ENCODE assay signal across 8 cellular contexts in the genomic region with DNA sequence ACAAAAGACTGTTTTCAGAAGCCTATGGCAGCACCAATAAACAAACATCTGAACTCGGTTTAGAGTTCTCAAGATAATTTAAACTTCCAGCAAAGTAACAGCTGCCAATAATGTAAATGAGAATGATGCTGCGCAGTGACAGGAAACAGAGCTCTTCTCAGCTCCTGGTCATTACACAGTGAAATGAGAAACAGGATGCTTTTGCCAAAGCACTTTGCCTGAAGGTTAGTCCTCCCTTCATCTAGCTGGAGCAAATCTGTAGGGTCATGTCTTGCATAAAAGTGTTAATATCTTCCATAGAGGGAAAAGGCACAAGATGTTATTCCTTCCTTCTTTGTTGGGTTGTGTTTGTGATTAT.
DNase-seq lines count a peak whose midpoint lies in the region; ATAC-seq and TF ChIP-seq lines count a peak whose summit lies in the region.

No MANE protein-coding gene starts in this region.

- peak overlapping the region in 2 of 3 donors; percentile 51 to 68 for H3K4me3 ChIP-seq in breast epithelium
- peak overlapping the region in 3 of 4 donors; percentile 51 to 52 (median 52) for H3K4me3 ChIP-seq in gastrocnemius medialis
- H3K4me3 ChIP-seq in mucosa of descending colon, result no peak overlapping the region

- TF ChIP-seq POLR2A in breast epithelium (IDR thresholded peaks at IDR 0.05), result no peak
- TF ChIP-seq POLR2A in gastrocnemius medialis (IDR thresholded peaks at IDR 0.05), result no peak

- in situ Hi-C loops in gastrocnemius medialis (cut with MboI; ENCODE audit: low sequenced_read_pairs in 4 of 4), result loop anchor here (25.0 kb wide), 1 partner anchor 490 kb away; no protein-coding TSS in a partner anchor

- DNase-seq in breast epithelium (ENCODE audit: low spot score in 2 of 2), result no peak
- DNase-seq in gastrocnemius medialis, result no peak
- DNase-seq in NCI-H524 treated with DMSO at 0.1 percent for 48 hours (lab: John Stamatoyannopoulos, UW), result no peak
- DNase-seq in NCI-H1105 treated with DMSO at 0.1 percent for 48 hours (lab: John Stamatoyannopoulos, UW), result no peak
- no peak for DNase-seq in GDM1 (lab: John Stamatoyannopoulos, UW)
- no peak for DNase-seq in mucosa of descending colon

- ATAC-seq in GM19328 (IDR thresholded peaks at IDR 0.05; ENCODE audit: unreplicated experiment) (peak; percentile 11), HG02981 (IDR thresholded peaks at IDR 0.05; ENCODE audit: unreplicated experiment) (peak; percentile 10), gastrocnemius medialis (no peak), mucosa of descending colon (no peak)

- H3K4me1 ChIP-seq in breast epithelium, result no peaks in the 10 kb centered on the region
- peaks cover 8 to 19% of the 10 kb centered on the region in 2 donors for H3K4me1 ChIP-seq in gastrocnemius medialis
- H3K4me1 ChIP-seq in mucosa of descending colon (ENCODE audit: low read depth), result no peaks in the 10 kb centered on the region

- intact Hi-C loops in breast epithelium (cut with DNase I; ENCODE audit: low total_unique reads) (no loop called here), gastrocnemius medialis (cut with DNase I; ENCODE audit: low total_unique reads) (loop anchor here (5.0 kb wide), 1 partner anchor 495 kb away; no protein-coding TSS in a partner anchor), mucosa of descending colon (cut with DNase I, micrococcal nuclease) (loop anchor here in 1 of 2 donors (5.0 kb wide), 1 partner anchor 215 kb away; no protein-coding TSS in a partner anchor)

- H3K27ac ChIP-seq in breast epithelium (no peak overlapping the region), gastrocnemius medialis (peak overlapping the region; percentile 1 to 51 (median 20))

- H3K9me3 ChIP-seq in breast epithelium, result no peaks in the 10 kb centered on the region
- no peaks in the 10 kb centered on the region for H3K9me3 ChIP-seq in gastrocnemius medialis
- H3K9me3 ChIP-seq in mucosa of descending colon, result no peaks in the 10 kb centered on the region

- TF ChIP-seq CTCF in breast epithelium (IDR thresholded peaks at IDR 0.05) (no peak), gastrocnemius medialis (IDR thresholded peaks at IDR 0.05 in 4 of 5, conservative IDR thresholded peaks at IDR 0.05 in 1 of 5) (no peak), mucosa of descending colon (IDR thresholded peaks at IDR 0.05) (no peak)

- no peaks in the 10 kb centered on the region for H3K27me3 ChIP-seq in breast epithelium
- no peaks in the 10 kb centered on the region for H3K27me3 ChIP-seq in gastrocnemius medialis

- H3K36me3 ChIP-seq in breast epithelium (no peaks in the 10 kb centered on the region), gastrocnemius medialis (no peaks in the 10 kb centered on the region), mucosa of descending colon (ENCODE audit: low read depth) (no peaks in the 10 kb centered on the region)

Comparison
In these comparisons a context has a peak if more than half of its experiments do, and no peak if none do; other contexts are left out.
1. ATAC-seq: peak in GM19328 (single experiment) and HG02981 (single experiment); none in gastrocnemius medialis (0 of 2) and mucosa of descending colon (single experiment).
2. H3K27ac ChIP-seq: peak in gastrocnemius medialis (4 of 4); none in breast epithelium (0 of 2).